Comparison of ENCODE assay signal across 22 cellular contexts in genomic region chr1:38772026-38772425, GRCh38.
"Had no signal": no experiment of that assay in that cellular context is flagged by ENCODE, and none has a peak within 500 bp of the region (broad histone marks: within the 10 kb centered on the region; RNA-seq: fewer than 3 reads in every experiment).

No MANE protein-coding gene starts in this region.

- H3K27me3 ChIP-seq: MG63 had no signal

- H3K36me3 ChIP-seq: breast epithelium, MG63 had no signal

- H3K36me3 Mint-ChIP-seq: activated naive CD4-positive, alpha-beta T cell treated with anti-CD3 and anti-CD28 coated beads, Interleukin-2, amount 50 U/mL, for 24 hours had no signal

- H3K9me3 Mint-ChIP-seq: activated naive CD4-positive, alpha-beta T cell treated with anti-CD3 and anti-CD28 coated beads, Interleukin-2, amount 50 U/mL, for 24 hours; activated T-cell treated with anti-CD3 and anti-CD28 coated beads, Interleukin-2, amount 50 U/mL, for 24 hours; activated T-helper 1 cell treated with anti-CD3 and anti-CD28 coated beads, Interleukin-12 subunit alpha, Interleukin-12 subunit beta, Interleukin-2, Interleukin-4 antibody, amounts not matched to agents 30 ng/mL and 10 ng/mL and 1 ng/mL, durations not matched to agents 14 hours and 24 hours and 36 hours; T-helper 1 cell treated with Interleukin-12 subunit alpha and Interleukin-12 subunit beta and Interleukin-4 antibody, amounts not matched to agents 30 μg/mL and 1 μg/mL, for 36 hours had no signal

- ATAC-seq: activated CD8-positive, alpha-beta T cell treated with anti-CD3 and anti-CD28 coated beads, Interleukin-2, amount 10 ng/mL, durations not matched to agents 7 days and 5 days; PC-3 had no signal

- H3K27ac ChIP-seq: breast epithelium had no signal

- H3K4me3 Mint-ChIP-seq: activated CD8-positive, alpha-beta T cell treated with anti-CD3 and anti-CD28 coated beads, Interleukin-2, amount 10 ng/mL, durations not matched to agents 7 days and 5 days; activated naive CD4-positive, alpha-beta T cell treated with anti-CD3 and anti-CD28 coated beads, Interleukin-2, amount 50 U/mL, for 24 hours; activated T-cell treated with anti-CD3 and anti-CD28 coated beads, Interleukin-2, amount 50 U/mL, for 24 hours; activated T-helper 1 cell treated with anti-CD3 and anti-CD28 coated beads, Interleukin-12 subunit alpha, Interleukin-12 subunit beta, Interleukin-2, Interleukin-4 antibody, amounts not matched to agents 30 ng/mL and 10 ng/mL and 1 ng/mL, durations not matched to agents 14 hours and 24 hours and 36 hours; T-helper 1 cell treated with Interleukin-12 subunit alpha and Interleukin-12 subunit beta and Interleukin-4 antibody, amounts not matched to agents 30 μg/mL and 1 μg/mL, for 36 hours had no signal

- H3K27ac Mint-ChIP-seq: activated CD8-positive, alpha-beta T cell treated with anti-CD3 and anti-CD28 coated beads, Interleukin-2, amount 10 ng/mL, durations not matched to agents 7 days and 5 days; activated T-cell treated with anti-CD3 and anti-CD28 coated beads, Interleukin-2, amount 50 U/mL, for 24 hours; activated T-helper 1 cell treated with anti-CD3 and anti-CD28 coated beads, Interleukin-12 subunit alpha, Interleukin-12 subunit beta, Interleukin-2, Interleukin-4 antibody, amounts not matched to agents 30 ng/mL and 10 ng/mL and 1 ng/mL, durations not matched to agents 14 hours and 24 hours and 36 hours; T-helper 1 cell treated with Interleukin-12 subunit alpha and Interleukin-12 subunit beta and Interleukin-4 antibody, amounts not matched to agents 30 μg/mL and 1 μg/mL, for 36 hours had no signal

- H3K9me3 ChIP-seq: breast epithelium, MG63 had no signal

- H3K4me1 ChIP-seq: breast epithelium had no signal

- H3K4me3 ChIP-seq: breast epithelium, MG63 had no signal

- H3K4me1 Mint-ChIP-seq: activated naive CD4-positive, alpha-beta T cell treated with anti-CD3 and anti-CD28 coated beads, Interleukin-2, amount 50 U/mL, for 24 hours had no signal

- DNase-seq: activated CD4-positive, alpha-beta T cell treated with anti-CD3 and anti-CD28 coated beads for 48 hours; activated CD4-positive, alpha-beta T cell treated with anti-CD3 and anti-CD28 coated beads, Interleukin-2, amount 50 U/mL, for 4 hours; activated CD4-positive, CD25-positive, alpha-beta regulatory T cell treated with anti-CD3 and anti-CD28 coated beads, Interleukin-2, amount 50 U/mL, for 72 hours; activated CD8-positive, alpha-beta T cell treated with anti-CD3 and anti-CD28 coated beads, Interleukin-2, amount 10 ng/mL, durations not matched to agents 7 days and 5 days; activated effector memory CD4-positive, alpha-beta T cell treated with Interleukin-2 at 50 U/mL for 16 hours; activated naive CD4-positive, alpha-beta T cell; activated T-cell treated with anti-CD3 and anti-CD28 coated beads, Interleukin-2, amount 50 U/mL, for 24 hours; aorta; caudate nucleus; MG63; MV-4-11; NCI-H1105; NCI-H1436; NCI-H1694 treated with DMSO at 0.1 percent for 48 hours; NCI-H2029 treated with DMSO at 0.1 percent for 48 hours; NCI-H510A treated with DMSO at 0.1 percent for 48 hours; PC-3; SHP77 treated with DMSO at 0.1 percent for 48 hours had no signal
